Comparison of ENCODE assay signal across 1 cellular context in genomic region chr2:74553892-74554820, GRCh38.
TF ChIP-seq lines count a peak whose summit lies in the region.

Gene DOK1, plus strand, starts transcription at chr2:74554720. Its CDS starts 35 bp downstream, at chr2:74554755.
Gene LOXL3, minus strand, starts transcription at chr2:74553942. Its CDS starts 1,308 bp downstream, at chr2:74552634.

TF ChIP-seq in HEK293, 187 proteins besides CTCF, POLR2A, EP300 and RAD21 (continued from another document):
- TF ChIP-seq KLF17 (tag by site-specific recombination; IDR thresholded peaks at IDR 0.05) (peak; percentile 49), ZNF335 (tag by site-specific recombination; conservative IDR thresholded peaks at IDR 0.05) (peak; percentile 73), ZSCAN30 (tag by site-specific recombination; IDR thresholded peaks at IDR 0.05) (peak; percentile 22; the same call in 1 of the 2 replicates), ZNF366 (tag by site-specific recombination; conservative IDR thresholded peaks at IDR 0.05) (peak; percentile 39; the same call in 1 of the 2 replicates), PATZ1 (tag by site-specific recombination; IDR thresholded peaks at IDR 0.05) (peak; percentile 67), ZIC2 (tag by site-specific recombination; IDR thresholded peaks at IDR 0.05) (peak; percentile 48), KLF1 (tag by site-specific recombination; IDR thresholded peaks at IDR 0.05) (peak; percentile 58), KLF7 (tag by site-specific recombination; IDR thresholded peaks at IDR 0.05; ENCODE audit: borderline replicate concordance) (peak; percentile 62; the same call in 1 of the 2 replicates), ZBTB17 (tag by site-specific recombination; IDR thresholded peaks at IDR 0.05) (peak; percentile 13), SP3 (tag by site-specific recombination; IDR thresholded peaks at IDR 0.05) (peak; percentile 80), ZNF629 (tag by site-specific recombination; IDR thresholded peaks at IDR 0.05) (peak; percentile 100), ZBTB26 (tag by site-specific recombination; optimal IDR thresholded peaks at IDR 0.05) (peak; percentile 16), ZNF747 (tag by site-specific recombination; IDR thresholded peaks at IDR 0.05) (no peak), ZBTB10 (tag by site-specific recombination; IDR thresholded peaks at IDR 0.05) (peak; percentile 63), ZEB2 (tag by site-specific recombination; IDR thresholded peaks at IDR 0.05) (peak; percentile 53), ATF2 (tag by site-specific recombination; IDR thresholded peaks at IDR 0.05; ENCODE audit: low read depth) (peak; percentile 99), ZBTB21 (tag by site-specific recombination; IDR thresholded peaks at IDR 0.05) (peak; percentile 99), KLF10 (tag by site-specific recombination; IDR thresholded peaks at IDR 0.05) (peak; percentile 55; the same call in 1 of the 2 replicates), ZBTB8A (tag by site-specific recombination; IDR thresholded peaks at IDR 0.05) (0 out of 2 replicates have a peak, but pooled peaks have one; percentile 23), ZBTB44 (tag by site-specific recombination; IDR thresholded peaks at IDR 0.05) (no peak), ZFHX2 (tag by site-specific recombination; conservative IDR thresholded peaks at IDR 0.05) (peak; percentile 90), PRDM10 (tag by site-specific recombination; IDR thresholded peaks at IDR 0.05) (peak; percentile 86)
